ENCODE assay signal across 1 cellular context in the genomic region with DNA sequence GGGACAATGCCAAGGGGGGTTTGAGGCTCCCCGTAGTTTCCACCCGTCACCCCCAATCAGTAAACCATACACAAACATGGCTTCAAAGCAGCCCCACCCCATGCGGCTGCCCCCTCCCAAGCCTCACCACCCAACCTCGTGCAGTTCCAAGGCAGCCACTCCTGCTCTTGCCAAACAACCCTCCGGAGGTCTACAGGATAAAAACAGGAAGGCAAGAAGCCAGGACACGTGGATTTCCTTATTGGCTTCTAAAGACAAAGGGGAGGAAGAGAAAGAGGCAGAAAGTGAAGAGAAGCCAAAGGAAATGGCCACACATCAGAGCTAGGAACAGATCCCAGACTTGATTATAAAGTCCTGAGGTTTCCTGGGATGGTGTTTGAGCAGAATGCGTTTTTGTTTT.
TF ChIP-seq lines count a peak whose summit lies in the region.

No MANE protein-coding gene starts in this region.

TF ChIP-seq in GM23338, 12 proteins besides CTCF, POLR2A, EP300 and RAD21 (continued from another document):
- TF ChIP-seq JUNB (IDR thresholded peaks at IDR 0.05; ENCODE audit: unreplicated experiment): no peak
- no peak for TF ChIP-seq STAT1 (IDR thresholded peaks at IDR 0.05; ENCODE audit: unreplicated experiment)
